In genomic region chr15:31402511-31403056, GRCh38 we compare ENCODE assay signal across 1 cellular context.
TF ChIP-seq lines count a peak whose summit lies in the region.

No MANE protein-coding gene starts in this region.

TF ChIP-seq in IMR-90, 13 proteins besides CTCF, POLR2A, EP300 and RAD21 (continued from another document):
- no peak for TF ChIP-seq MAZ (IDR thresholded peaks at IDR 0.05; ENCODE audit: borderline replicate concordance, low read depth, low read length)
- TF ChIP-seq CHD1 (IDR thresholded peaks at IDR 0.05; ENCODE audit: low read depth, low read length): no peak
- TF ChIP-seq SMC3 (IDR thresholded peaks at IDR 0.05; ENCODE audit: low read depth, low read length): no peak
- no peak for TF ChIP-seq FOS (IDR thresholded peaks at IDR 0.05; ENCODE audit: low read depth, low read length)
